8 cellular contexts compared by ENCODE assay signal in the genomic region with DNA sequence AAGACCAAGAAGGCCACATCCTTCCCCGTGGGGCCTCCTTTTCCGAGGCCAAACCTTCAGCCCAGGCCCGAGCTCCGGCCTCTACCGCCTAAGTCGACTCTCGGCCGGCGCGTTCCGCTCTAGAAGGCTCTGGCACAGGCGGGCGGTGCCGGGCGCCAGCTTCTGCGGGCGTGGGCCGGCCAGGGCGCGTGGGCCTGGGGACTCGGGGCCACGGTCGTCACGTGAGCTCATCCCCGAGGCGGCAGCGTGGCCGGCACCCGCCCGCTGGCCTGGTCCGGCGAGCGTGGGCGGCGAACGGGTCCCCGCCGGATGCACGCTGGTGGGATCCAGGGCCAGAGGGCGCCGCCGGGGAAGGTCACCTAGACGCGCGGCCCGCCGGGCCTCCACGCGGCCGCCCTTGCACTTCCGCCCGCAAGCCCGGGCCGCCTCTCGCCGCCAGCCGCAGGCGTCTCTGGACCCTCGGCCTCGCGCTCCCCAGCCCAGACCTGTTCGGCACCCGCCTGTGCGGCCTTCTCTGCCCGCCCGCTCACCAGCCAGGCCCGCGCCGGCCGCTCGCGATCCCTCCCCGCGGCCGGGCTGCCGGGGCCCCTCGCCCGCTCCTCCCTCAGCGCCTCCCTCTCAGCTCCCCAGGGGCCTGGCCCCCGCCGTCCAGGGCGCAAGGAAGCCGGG. TPM values are rescaled to one million over a fixed set of nuclear protein-coding genes. Genes with fewer than 3 reads are reported as not detected.
DNase-seq lines count a peak whose midpoint lies in the region; ATAC-seq, FAIRE-seq and TF ChIP-seq lines count a peak whose summit lies in the region.

No MANE protein-coding gene starts in this region.

- peaks cover 70% of the 10 kb centered on the region for H3K79me2 ChIP-seq in mammary epithelial cell (ENCODE audit: insufficient read depth, low read length)

- DNase-seq in AG20443 (ENCODE audit: low spot score) = peak; percentile 85
- DNase-seq in T-helper 9 cell = peak; percentile 34
- peak; percentile 52 for DNase-seq in mammary epithelial cell
- peak; percentile 87 for DNase-seq in kidney
- DNase-seq in stimulated activated CD4-positive, alpha-beta T cell treated with anti-CD3 and anti-CD28 coated beads, Interleukin-15, amount 100 ng/mL, for 48 hours (ENCODE audit: low read depth in 2 of 2) = peak; percentile 24 to 29
- no peak for DNase-seq in NCI-H2171 (lab: John Stamatoyannopoulos, UW)

- H3K4me3 ChIP-seq in mammary epithelial cell (replicated peaks in 1 of 3; ENCODE audit: insufficient read depth in 1 of 3, low read depth in 2 of 3, low read length in 3 of 3) (peak overlapping the region; percentile 84 to 88 (median 87)), kidney (ENCODE audit: low read length in 2 of 2) (peak overlapping the region; percentile 75 to 81)

- FAIRE-seq in kidney (lab: Jason Lieb, UNC) = no peak

- H3K36me3 ChIP-seq in mammary epithelial cell (ENCODE audit: insufficient read depth, low read length) (peaks cover 14% of the 10 kb centered on the region), kidney (ENCODE audit: control insufficient read depth in 1 of 2, insufficient read depth in 2 of 2, low read length in 2 of 2) (peaks cover 0 to 4% of the 10 kb centered on the region in 2 donors)

- in situ Hi-C loops in mammary epithelial cell (cut with MboI; ENCODE audit: low sequenced_read_pairs in 2 of 2) = no loop called here

- H3K4me2 ChIP-seq in mammary epithelial cell (ENCODE audit: insufficient read depth, low read depth, low read length) = peak overlapping the region; percentile 88

- peaks cover 18% of the 10 kb centered on the region for H4K20me1 ChIP-seq in mammary epithelial cell (ENCODE audit: insufficient read depth, low read length)

- H2AFZ ChIP-seq in mammary epithelial cell (ENCODE audit: low read depth, low read length) = peak overlapping the region; percentile 92

- TF ChIP-seq CTCF in mammary epithelial cell (conservative IDR thresholded peaks at IDR 0.05 in 1 of 2, IDR thresholded peaks at IDR 0.05 in 1 of 2; ENCODE audit: extremely low read depth in 1 of 2, insufficient read depth in 1 of 2, low read depth in 1 of 2, low read length in 2 of 2) = no peak
- no peak for TF ChIP-seq CTCF in kidney (IDR thresholded peaks at IDR 0.05; ENCODE audit: borderline replicate concordance, extremely low read depth, insufficient read depth)

- dilution Hi-C loops in mammary epithelial cell (cut with HindIII; ENCODE audit: low sequenced_read_pairs) = no loop called here

- intact Hi-C loops in mammary epithelial cell (cut with micrococcal nuclease) (no loop called here), kidney (cut with DNase I) (no loop called here)

- CTCF ChIA-PET in mammary epithelial cell (lab: Charles Lee; ENCODE audit: low non-redundant PET) = interaction anchor here (0.7 kb wide), 1 partner anchor 22 kb away, joined by 4 read pairs; no protein-coding TSS in a partner anchor

- no peaks in the 10 kb centered on the region for H3K9me3 ChIP-seq in mammary epithelial cell (replicated peaks; ENCODE audit: insufficient read depth, low read length)
- no peaks in the 10 kb centered on the region for H3K9me3 ChIP-seq in kidney (ENCODE audit: control insufficient read depth in 1 of 2, low read length in 2 of 2)

- peak overlapping the region; percentile 86 for H3K27ac ChIP-seq in mammary epithelial cell (ENCODE audit: insufficient read depth, low read depth, low read length)
- peak overlapping the region; percentile 98 to 99 for H3K27ac ChIP-seq in kidney (ENCODE audit: low read depth in 2 of 2, low read length in 2 of 2)

- WGBS in mammary epithelial cell (ENCODE audit: low coverage, missing lambda C conversion rate) = under 1% methylated on average over 37 of the region's 83 CpGs

- peaks cover 26% of the 10 kb centered on the region for H3K4me1 ChIP-seq in mammary epithelial cell (ENCODE audit: insufficient read depth, low read length)
- H3K4me1 ChIP-seq in kidney (ENCODE audit: control insufficient read depth in 1 of 2, insufficient read depth in 1 of 2, low read depth in 1 of 2, low read length in 2 of 2) = peaks cover 38% of the 10 kb centered on the region in 2 donors

- H3K27me3 ChIP-seq in mammary epithelial cell (ENCODE audit: insufficient read depth, low read length) = no peaks in the 10 kb centered on the region

- H3K9ac ChIP-seq in mammary epithelial cell (ENCODE audit: insufficient read depth, low read length) (peak overlapping the region; percentile 92), kidney (ENCODE audit: low read length in 2 of 2) (peak overlapping the region; percentile 69 to 83)

- no TSS peak for BruUV-seq in mammary epithelial cell (replicated peaks; lab: Mats Ljungman, UMichigan)

- ATAC-seq in GM19035 (IDR thresholded peaks at IDR 0.05; ENCODE audit: unreplicated experiment) (peak; percentile 38), HG03159 (IDR thresholded peaks at IDR 0.05; ENCODE audit: unreplicated experiment) (peak; percentile 30)

RNA-seq across cellular contexts. Expression of a gene that starts 0.7 kb away (rescaled TPM):
- total RNA-seq in mammary epithelial cell = 100 to 1,000 TPM; 273 to 375 TPM
- polyA plus RNA-seq in mammary epithelial cell = 209 TPM
- 296 TPM for polyA minus RNA-seq in mammary epithelial cell
- 148 TPM for total RNA-seq in kidney
- polyA plus RNA-seq in kidney (ENCODE audit: insufficient read depth, low read depth, low replicate concordance) = 285 TPM

RNA-seq across cellular contexts. Expression of a gene that starts 35.7 kb away (rescaled TPM):
- total RNA-seq in mammary epithelial cell (10 to 100 TPM; 30.0 to 71.3 TPM), kidney (43.9 TPM)
- polyA plus RNA-seq in mammary epithelial cell (40.0 TPM), kidney (ENCODE audit: insufficient read depth, low read depth, low replicate concordance) (54.4 TPM)
- 4.0 TPM for polyA minus RNA-seq in mammary epithelial cell
